ENCODE assay signal across 1 cellular context in genomic region chr17:76376318-76377133, GRCh38.
A peak's percentile ranks its signal among the peaks of the same experiment; 100 is the strongest.
TF ChIP-seq lines count a peak whose summit lies in the region.

No MANE protein-coding gene starts in this region.

TF ChIP-seq in HepG2, 621 proteins besides CTCF, POLR2A, EP300 and RAD21 (continued from another document and continues in another):
- peak; percentile 95 for TF ChIP-seq PAXIP1 (CRISPR knock-in tag; conservative IDR thresholded peaks at IDR 0.05)
- peak; percentile 89 for TF ChIP-seq ELF1 (CRISPR knock-in tag; IDR thresholded peaks at IDR 0.05)
- no peak for TF ChIP-seq ZNF530 (CRISPR knock-in tag; IDR thresholded peaks at IDR 0.05; ENCODE audit: low read depth)
- no peak for TF ChIP-seq ZNF567 (CRISPR knock-in tag; IDR thresholded peaks at IDR 0.05; ENCODE audit: borderline replicate concordance)
- no peak for TF ChIP-seq ZNF33B (CRISPR knock-in tag; IDR thresholded peaks at IDR 0.05)
- peak; percentile 1 for TF ChIP-seq NCOA1 (CRISPR knock-in tag; IDR thresholded peaks at IDR 0.05)
- no peak; the same call in 1 of the 2 replicates for TF ChIP-seq ZNF224 (CRISPR knock-in tag; IDR thresholded peaks at IDR 0.05)
- TF ChIP-seq ZSCAN9 (CRISPR knock-in tag; IDR thresholded peaks at IDR 0.05; ENCODE audit: borderline replicate concordance): peak; percentile 86; the same call in 1 of the 2 replicates
- no peak for TF ChIP-seq TAF15 (IDR thresholded peaks at IDR 0.05; ENCODE audit: low read depth, low read length, poor library complexity, severe bottlenecking)
- peak; percentile 79 for TF ChIP-seq ZNF605 (CRISPR knock-in tag; IDR thresholded peaks at IDR 0.05)
- TF ChIP-seq DMTF1 (CRISPR knock-in tag; IDR thresholded peaks at IDR 0.05): no peak
- TF ChIP-seq ZBTB49 (CRISPR knock-in tag; IDR thresholded peaks at IDR 0.05; ENCODE audit: borderline replicate concordance): no peak
- TF ChIP-seq IRX3 (CRISPR knock-in tag; IDR thresholded peaks at IDR 0.05; ENCODE audit: borderline replicate concordance, low read depth): peak; percentile 76
- no peak for TF ChIP-seq CBX2 (IDR thresholded peaks at IDR 0.05; ENCODE audit: low read depth, low read length)
- no peak for TF ChIP-seq CBX2 (CRISPR knock-in tag; IDR thresholded peaks at IDR 0.05; ENCODE audit: low read depth)
- no peak for TF ChIP-seq ETS1 (CRISPR knock-in tag; IDR thresholded peaks at IDR 0.05)
- peak; percentile 32; the same call in 1 of the 2 replicates for TF ChIP-seq ZNF12 (CRISPR knock-in tag; IDR thresholded peaks at IDR 0.05)
- no peak for TF ChIP-seq SMARCC2 (IDR thresholded peaks at IDR 0.05)
- TF ChIP-seq ZNF512 (CRISPR knock-in tag; IDR thresholded peaks at IDR 0.05): no peak
- no peak for TF ChIP-seq NBN (conservative IDR thresholded peaks at IDR 0.05)
- TF ChIP-seq ZC3H4 (CRISPR knock-in tag; IDR thresholded peaks at IDR 0.05; ENCODE audit: borderline replicate concordance): no peak; the same call in 1 of the 2 replicates
- no peak for TF ChIP-seq PRPF4 (IDR thresholded peaks at IDR 0.05; ENCODE audit: low read depth, low read length, poor library complexity, severe bottlenecking)
- no peak for TF ChIP-seq ATM (IDR thresholded peaks at IDR 0.05; ENCODE audit: borderline replicate concordance)
- TF ChIP-seq ZBTB25 (CRISPR knock-in tag; IDR thresholded peaks at IDR 0.05): peak; percentile 89
- TF ChIP-seq PATZ1 (CRISPR knock-in tag; IDR thresholded peaks at IDR 0.05): peak; percentile 95
- TF ChIP-seq CBX5 (CRISPR knock-in tag; IDR thresholded peaks at IDR 0.05; ENCODE audit: borderline replicate concordance): peak; percentile 66; the same call in 1 of the 2 replicates
- TF ChIP-seq ATF7 (IDR thresholded peaks at IDR 0.05): no peak
- no peak; the same call in 1 of the 2 replicates for TF ChIP-seq ATF7 (CRISPR knock-in tag; IDR thresholded peaks at IDR 0.05)
- TF ChIP-seq ZBTB20 (CRISPR knock-in tag; IDR thresholded peaks at IDR 0.05; ENCODE audit: borderline replicate concordance, low read depth): 0 out of 2 replicates have a peak, but pooled peaks have one; percentile 14
- TF ChIP-seq ARNTL (CRISPR knock-in tag; IDR thresholded peaks at IDR 0.05): peak; percentile 85
- TF ChIP-seq ZNF773 (CRISPR knock-in tag; IDR thresholded peaks at IDR 0.05; ENCODE audit: borderline replicate concordance): no peak
- no peak for TF ChIP-seq PBX3 (CRISPR knock-in tag; IDR thresholded peaks at IDR 0.05; ENCODE audit: borderline replicate concordance)
- TF ChIP-seq RFXANK (CRISPR knock-in tag; IDR thresholded peaks at IDR 0.05): no peak; the same call in 1 of the 2 replicates
- no peak for TF ChIP-seq LRRFIP1 (CRISPR knock-in tag; conservative IDR thresholded peaks at IDR 0.05)
- TF ChIP-seq SRSF4 (IDR thresholded peaks at IDR 0.05; ENCODE audit: low read depth, low read length, poor library complexity, severe bottlenecking): no peak
- no peak; the same call in 1 of the 2 replicates for TF ChIP-seq ZFP90 (CRISPR knock-in tag; IDR thresholded peaks at IDR 0.05; ENCODE audit: borderline replicate concordance)
- peak; percentile 96 for TF ChIP-seq ISL2 (CRISPR knock-in tag; IDR thresholded peaks at IDR 0.05)
- no peak for TF ChIP-seq ZBTB8A (CRISPR knock-in tag; IDR thresholded peaks at IDR 0.05; ENCODE audit: borderline replicate concordance, low read depth)
- no peak for TF ChIP-seq ZNF513 (CRISPR knock-in tag; conservative IDR thresholded peaks at IDR 0.05)
- no peak for TF ChIP-seq ATAD3A (CRISPR knock-in tag; IDR thresholded peaks at IDR 0.05)
- TF ChIP-seq NCOA2 (CRISPR knock-in tag; IDR thresholded peaks at IDR 0.05): peak; percentile 96
